Comparison of ENCODE assay signal across 1 cellular context in the genomic region with DNA sequence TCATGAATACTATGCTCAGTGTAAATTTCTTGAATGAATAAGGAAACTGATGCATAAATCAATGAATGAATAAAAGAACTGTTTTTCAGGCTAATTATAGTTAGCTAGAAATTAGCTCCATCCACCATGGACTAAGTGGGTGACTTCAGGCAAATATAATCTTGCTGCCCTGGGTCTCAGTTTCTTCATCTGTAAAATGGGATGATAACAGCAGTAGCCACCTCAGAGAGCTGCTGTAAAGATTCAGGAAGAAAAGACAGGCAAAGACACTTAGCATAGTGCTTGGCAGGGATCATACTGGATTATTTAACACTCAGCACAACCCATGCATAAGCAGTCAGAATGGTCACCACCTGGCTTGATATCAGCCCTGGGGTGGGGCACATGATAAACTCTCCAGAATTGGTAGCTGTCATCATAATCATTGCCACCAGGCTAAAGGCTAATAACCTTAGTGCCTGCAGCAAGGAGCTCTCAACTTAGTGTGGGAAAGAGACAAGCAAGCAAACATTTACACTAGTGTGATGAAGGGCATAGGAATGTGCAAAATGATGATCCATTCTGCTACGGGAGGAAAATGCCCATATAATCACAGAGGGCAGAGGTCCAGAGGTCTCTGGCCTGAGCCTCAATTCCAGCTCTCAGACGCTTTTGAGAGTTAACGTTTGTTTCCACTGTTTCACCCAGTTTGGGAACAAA.
TF ChIP-seq lines count a peak whose summit lies in the region.

No MANE protein-coding gene starts in this region.

TF ChIP-seq in HepG2, 621 proteins besides CTCF, POLR2A, EP300 and RAD21 (continued from another document and continues in another):
- TF ChIP-seq AHDC1 (CRISPR knock-in tag; IDR thresholded peaks at IDR 0.05; ENCODE audit: borderline replicate concordance) (peak; percentile 87; the same call in 1 of the 2 replicates), ISX (CRISPR knock-in tag; conservative IDR thresholded peaks at IDR 0.05) (no peak), BRCA1 (CRISPR knock-in tag; IDR thresholded peaks at IDR 0.05) (no peak), ZNF878 (CRISPR knock-in tag; IDR thresholded peaks at IDR 0.05) (0 out of 2 replicates have a peak, but pooled peaks have one; percentile 23), ATF4 (CRISPR knock-in tag; IDR thresholded peaks at IDR 0.05) (0 out of 4 replicates have a peak, but pooled peaks of 1 of the 2 experiments have one; percentile 21), MBNL3 (CRISPR knock-in tag; conservative IDR thresholded peaks at IDR 0.05) (no peak), RARA (CRISPR knock-in tag; IDR thresholded peaks at IDR 0.05) (peak; percentile 81), NR2F6 (IDR thresholded peaks at IDR 0.05) (peak; percentile 65; the same call in 1 of the 2 replicates), NR2F6 (CRISPR knock-in tag; IDR thresholded peaks at IDR 0.05) (peak; percentile 86), PRPF4 (IDR thresholded peaks at IDR 0.05; ENCODE audit: low read depth, low read length, poor library complexity, severe bottlenecking) (no peak), FOXA3 (CRISPR knock-in tag; IDR thresholded peaks at IDR 0.05) (peak; percentile 75), EHMT2 (IDR thresholded peaks at IDR 0.05; ENCODE audit: borderline replicate concordance, low read depth, low read length) (no peak), SMARCC2 (IDR thresholded peaks at IDR 0.05) (no peak), XRCC5 (optimal IDR thresholded peaks at IDR 0.05; ENCODE audit: low read length) (no peak), ELF3 (CRISPR knock-in tag; IDR thresholded peaks at IDR 0.05) (peak; percentile 43), TCF12 (IDR thresholded peaks at IDR 0.05) (no peak), TCF12 (CRISPR knock-in tag; IDR thresholded peaks at IDR 0.05) (no peak), ZNF691 (CRISPR knock-in tag; IDR thresholded peaks at IDR 0.05; ENCODE audit: borderline replicate concordance, low read depth) (no peak; the same call in 1 of the 2 replicates), ZNF703 (CRISPR knock-in tag; IDR thresholded peaks at IDR 0.05; ENCODE audit: borderline replicate concordance) (no peak), ZNF230 (CRISPR knock-in tag; IDR thresholded peaks at IDR 0.05) (no peak), THYN1 (CRISPR knock-in tag; IDR thresholded peaks at IDR 0.05; ENCODE audit: borderline replicate concordance, low read depth) (no peak), E2F1 (CRISPR knock-in tag; IDR thresholded peaks at IDR 0.05) (no peak), SP5 (CRISPR knock-in tag; IDR thresholded peaks at IDR 0.05; ENCODE audit: borderline replicate concordance, low read depth) (no peak), ETV6 (CRISPR knock-in tag; conservative IDR thresholded peaks at IDR 0.05) (no peak), PHF8 (CRISPR knock-in tag; IDR thresholded peaks at IDR 0.05) (no peak), ZNF629 (CRISPR knock-in tag; conservative IDR thresholded peaks at IDR 0.05) (peak; percentile 85), ATAD3A (CRISPR knock-in tag; IDR thresholded peaks at IDR 0.05) (no peak), PAWR (CRISPR knock-in tag; IDR thresholded peaks at IDR 0.05; ENCODE audit: borderline replicate concordance) (no peak), E2F5 (CRISPR knock-in tag; conservative IDR thresholded peaks at IDR 0.05) (no peak), ZNF776 (CRISPR knock-in tag; IDR thresholded peaks at IDR 0.05) (no peak), ZNF296 (CRISPR knock-in tag; conservative IDR thresholded peaks at IDR 0.05) (no peak), HINFP (CRISPR knock-in tag; IDR thresholded peaks at IDR 0.05; ENCODE audit: low read depth) (no peak), SOX6 (IDR thresholded peaks at IDR 0.05) (no peak), SOX6 (CRISPR knock-in tag; IDR thresholded peaks at IDR 0.05) (peak; percentile 40; the same call in 1 of the 2 replicates), SSRP1 (CRISPR knock-in tag; IDR thresholded peaks at IDR 0.05) (no peak), AHR (CRISPR knock-in tag; IDR thresholded peaks at IDR 0.05) (no peak), HNRNPLL (IDR thresholded peaks at IDR 0.05; ENCODE audit: low read depth, low read length, poor library complexity, severe bottlenecking) (no peak)
- TF ChIP-seq, protein P1, sequence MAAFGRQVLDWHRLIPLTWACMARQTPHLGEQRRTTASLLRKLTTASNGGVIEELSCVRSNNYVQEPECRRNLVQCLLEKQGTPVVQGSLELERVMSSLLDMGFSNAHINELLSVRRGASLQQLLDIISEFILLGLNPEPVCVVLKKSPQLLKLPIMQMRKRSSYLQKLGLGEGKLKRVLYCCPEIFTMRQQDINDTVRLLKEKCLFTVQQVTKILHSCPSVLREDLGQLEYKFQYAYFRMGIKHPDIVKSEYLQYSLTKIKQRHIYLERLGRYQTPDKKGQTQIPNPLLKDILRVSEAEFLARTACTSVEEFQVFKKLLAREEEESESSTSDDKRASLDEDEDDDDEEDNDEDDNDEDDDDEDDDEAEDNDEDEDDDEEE (CRISPR knock-in tag; IDR thresholded peaks at IDR 0.05) = no peak
- TF ChIP-seq, protein P2, sequence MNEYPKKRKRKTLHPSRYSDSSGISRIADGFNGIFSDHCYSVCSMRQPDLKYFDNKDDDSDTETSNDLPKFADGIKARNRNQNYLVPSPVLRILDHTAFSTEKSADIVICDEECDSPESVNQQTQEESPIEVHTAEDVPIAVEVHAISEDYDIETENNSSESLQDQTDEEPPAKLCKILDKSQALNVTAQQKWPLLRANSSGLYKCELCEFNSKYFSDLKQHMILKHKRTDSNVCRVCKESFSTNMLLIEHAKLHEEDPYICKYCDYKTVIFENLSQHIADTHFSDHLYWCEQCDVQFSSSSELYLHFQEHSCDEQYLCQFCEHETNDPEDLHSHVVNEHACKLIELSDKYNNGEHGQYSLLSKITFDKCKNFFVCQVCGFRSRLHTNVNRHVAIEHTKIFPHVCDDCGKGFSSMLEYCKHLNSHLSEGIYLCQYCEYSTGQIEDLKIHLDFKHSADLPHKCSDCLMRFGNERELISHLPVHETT (CRISPR knock-in tag; conservative IDR thresholded peaks at IDR 0.05) = no peak
- TF ChIP-seq, protein P3, sequence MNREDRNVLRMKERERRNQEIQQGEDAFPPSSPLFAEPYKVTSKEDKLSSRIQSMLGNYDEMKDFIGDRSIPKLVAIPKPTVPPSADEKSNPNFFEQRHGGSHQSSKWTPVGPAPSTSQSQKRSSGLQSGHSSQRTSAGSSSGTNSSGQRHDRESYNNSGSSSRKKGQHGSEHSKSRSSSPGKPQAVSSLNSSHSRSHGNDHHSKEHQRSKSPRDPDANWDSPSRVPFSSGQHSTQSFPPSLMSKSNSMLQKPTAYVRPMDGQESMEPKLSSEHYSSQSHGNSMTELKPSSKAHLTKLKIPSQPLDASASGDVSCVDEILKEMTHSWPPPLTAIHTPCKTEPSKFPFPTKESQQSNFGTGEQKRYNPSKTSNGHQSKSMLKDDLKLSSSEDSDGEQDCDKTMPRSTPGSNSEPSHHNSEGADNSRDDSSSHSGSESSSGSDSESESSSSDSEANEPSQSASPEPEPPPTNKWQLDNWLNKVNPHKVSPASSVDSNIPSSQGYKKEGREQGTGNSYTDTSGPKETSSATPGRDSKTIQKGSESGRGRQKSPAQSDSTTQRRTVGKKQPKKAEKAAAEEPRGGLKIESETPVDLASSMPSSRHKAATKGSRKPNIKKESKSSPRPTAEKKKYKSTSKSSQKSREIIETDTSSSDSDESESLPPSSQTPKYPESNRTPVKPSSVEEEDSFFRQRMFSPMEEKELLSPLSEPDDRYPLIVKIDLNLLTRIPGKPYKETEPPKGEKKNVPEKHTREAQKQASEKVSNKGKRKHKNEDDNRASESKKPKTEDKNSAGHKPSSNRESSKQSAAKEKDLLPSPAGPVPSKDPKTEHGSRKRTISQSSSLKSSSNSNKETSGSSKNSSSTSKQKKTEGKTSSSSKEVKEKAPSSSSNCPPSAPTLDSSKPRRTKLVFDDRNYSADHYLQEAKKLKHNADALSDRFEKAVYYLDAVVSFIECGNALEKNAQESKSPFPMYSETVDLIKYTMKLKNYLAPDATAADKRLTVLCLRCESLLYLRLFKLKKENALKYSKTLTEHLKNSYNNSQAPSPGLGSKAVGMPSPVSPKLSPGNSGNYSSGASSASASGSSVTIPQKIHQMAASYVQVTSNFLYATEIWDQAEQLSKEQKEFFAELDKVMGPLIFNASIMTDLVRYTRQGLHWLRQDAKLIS (CRISPR knock-in tag; IDR thresholded peaks at IDR 0.05) = no peak
- TF ChIP-seq, protein P4, sequence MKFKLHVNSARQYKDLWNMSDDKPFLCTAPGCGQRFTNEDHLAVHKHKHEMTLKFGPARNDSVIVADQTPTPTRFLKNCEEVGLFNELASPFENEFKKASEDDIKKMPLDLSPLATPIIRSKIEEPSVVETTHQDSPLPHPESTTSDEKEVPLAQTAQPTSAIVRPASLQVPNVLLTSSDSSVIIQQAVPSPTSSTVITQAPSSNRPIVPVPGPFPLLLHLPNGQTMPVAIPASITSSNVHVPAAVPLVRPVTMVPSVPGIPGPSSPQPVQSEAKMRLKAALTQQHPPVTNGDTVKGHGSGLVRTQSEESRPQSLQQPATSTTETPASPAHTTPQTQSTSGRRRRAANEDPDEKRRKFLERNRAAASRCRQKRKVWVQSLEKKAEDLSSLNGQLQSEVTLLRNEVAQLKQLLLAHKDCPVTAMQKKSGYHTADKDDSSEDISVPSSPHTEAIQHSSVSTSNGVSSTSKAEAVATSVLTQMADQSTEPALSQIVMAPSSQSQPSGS (CRISPR knock-in tag; IDR thresholded peaks at IDR 0.05) = no peak
